ENCODE assay signal across 20 cellular contexts in the genomic region with DNA sequence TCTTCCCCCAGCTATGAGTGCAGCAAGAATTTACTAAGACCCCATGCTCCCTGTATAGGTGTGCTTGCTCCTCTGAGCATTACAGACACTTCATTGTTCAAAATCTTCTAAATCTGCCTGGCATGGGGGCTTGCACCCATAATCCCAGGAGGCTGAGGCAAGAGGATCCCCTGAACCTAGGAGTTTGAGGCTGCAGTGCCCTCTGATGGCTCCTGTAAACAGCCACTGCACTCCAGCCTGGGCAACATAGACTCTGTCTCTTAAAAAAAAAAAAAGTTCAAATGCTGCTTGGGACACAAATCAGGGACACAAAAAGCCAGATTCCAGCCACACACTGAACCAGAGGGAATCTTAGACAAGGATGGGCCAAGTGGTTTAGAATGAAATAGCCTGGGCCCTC. TPM values are rescaled to one million over a fixed set of nuclear protein-coding genes. Genes with fewer than 3 reads are reported as not detected.
A peak's percentile ranks its signal among the peaks of the same experiment; 100 is the strongest.
DNase-seq lines count a peak whose midpoint lies in the region; ATAC-seq and TF ChIP-seq lines count a peak whose summit lies in the region.
"Had no signal": no experiment of that assay in that cellular context is flagged by ENCODE, and none has a peak within 500 bp of the region (broad histone marks: within the 10 kb centered on the region; RNA-seq: fewer than 3 reads in every experiment).

No MANE protein-coding gene starts in this region.

- POLR2A ChIA-PET in HCT116 (lab: Charles Lee) = no interaction called here

- H3K27ac ChIP-seq in HCT116 (ENCODE audit: low read depth, low read length) (no peak overlapping the region), GM23248 (no peak overlapping the region)
- H3K27ac ChIP-seq: heart right ventricle, left ventricle myocardium inferior, thoracic aorta had no signal

- H3K9me3 Mint-ChIP-seq in nephron = no peaks in the 10 kb centered on the region

- TF ChIP-seq POLR2A in HCT116 (IDR thresholded peaks at IDR 0.05; ENCODE audit: borderline replicate concordance, extremely low read depth, insufficient read depth, insufficient read length) = no peak

- DNase-seq in NCI-H345 (lab: John Stamatoyannopoulos, UW) = peak; percentile 27
- DNase-seq in NCI-H345 treated with DMSO at 0.1 percent for 48 hours (lab: John Stamatoyannopoulos, UW; ENCODE audit: unreplicated experiment) = no peak
- DNase-seq in HCT116 (ENCODE audit: low read depth, low spot score) = no peak
- no peak for DNase-seq in astrocyte of the cerebellum (ENCODE audit: low read depth)
- no peak for DNase-seq in GM23248
- no peak for DNase-seq in MV-4-11 (lab: John Stamatoyannopoulos, UW)
- DNase-seq: ACHN, Calu3, heart right ventricle, left ventricle myocardium inferior, NCI-H1092 treated with DMSO at 0.1 percent for 48 hours, NCI-H524 treated with DMSO at 0.1 percent for 48 hours, SIG-M5, small intestine had no signal

- H3K36me3 Mint-ChIP-seq in nephron (ENCODE audit: low read depth) = no peaks in the 10 kb centered on the region

- H3K4me1 Mint-ChIP-seq in nephron = peaks cover 13% of the 10 kb centered on the region

- peaks cover 32% of the 10 kb centered on the region for H3K27me3 Mint-ChIP-seq in nephron (ENCODE audit: low read depth)

- H3K9me3 ChIP-seq in HCT116 (ENCODE audit: control insufficient read depth in 1 of 2, insufficient read depth in 1 of 2, low read depth in 1 of 2, low read length in 2 of 2) (no peaks in the 10 kb centered on the region), GM23248 (ENCODE audit: low read depth) (no peaks in the 10 kb centered on the region)
- H3K9me3 ChIP-seq: heart right ventricle, left ventricle myocardium inferior, thoracic aorta had no signal

- peak overlapping the region; percentile 0 to 23 (median 3) for H3K4me3 Mint-ChIP-seq in nephron

- H3K27me3 ChIP-seq in HCT116 (ENCODE audit: insufficient read depth, low read length) (no peaks in the 10 kb centered on the region), GM23248 (replicated peaks; ENCODE audit: insufficient read depth) (no peaks in the 10 kb centered on the region)
- H3K27me3 ChIP-seq: heart right ventricle had no signal

- TF ChIP-seq CTCF in HCT116 (IDR thresholded peaks at IDR 0.05 in 2 of 3, conservative IDR thresholded peaks at IDR 0.05 in 1 of 3; ENCODE audit: borderline replicate concordance in 1 of 3, insufficient read depth in 1 of 3, low read depth in 2 of 3, low read length in 2 of 3) (peak; percentile 30 to 72 (median 48); a peak in 5 of 6 replicates), astrocyte of the cerebellum (IDR thresholded peaks at IDR 0.05; ENCODE audit: low read depth, low read length, missing control alignments) (peak; percentile 12), nephron (IDR thresholded peaks at IDR 0.05; ENCODE audit: unreplicated experiment in 3 of 3) (no peak)

- peaks cover 8% of the 10 kb centered on the region for H3K79me2 ChIP-seq in HCT116 (ENCODE audit: insufficient read depth, low read length)
- H3K79me2 ChIP-seq in GM23248 (ENCODE audit: insufficient read depth) = peaks cover 4% of the 10 kb centered on the region

- no peaks in the 10 kb centered on the region for H3K9me2 ChIP-seq in HCT116 (ENCODE audit: insufficient read depth)
- H3K9me2 ChIP-seq in GM23248 (ENCODE audit: insufficient read depth) = no peaks in the 10 kb centered on the region

- ATAC-seq in HCT116 = no peak
- ATAC-seq in HG03280 (IDR thresholded peaks at IDR 0.05; ENCODE audit: unreplicated experiment) = no peak
- ATAC-seq: heart right ventricle had no signal

- intact Hi-C loops in HCT116 (cut with micrococcal nuclease) = loop anchor here (2.0 kb wide), 1 partner anchor 48 kb away; no protein-coding TSS in a partner anchor

- peak; percentile 81 for TF ChIP-seq RAD21 in HCT116 (IDR thresholded peaks at IDR 0.05; ENCODE audit: low read depth)

- no peaks in the 10 kb centered on the region for H3F3A ChIP-seq in GM23248 (ENCODE audit: insufficient read depth)

- CTCF ChIA-PET in HCT116 (lab: Charles Lee) = interaction anchor here (0.8 to 1.3 kb wide), 3 partner anchors 11 to 152 kb away, joined by 3 read pairs; no protein-coding TSS in a partner anchor

- H3K4me2 ChIP-seq in HCT116 (ENCODE audit: low read length) = no peak overlapping the region
- no peak overlapping the region for H3K4me2 ChIP-seq in GM23248 (ENCODE audit: unreplicated experiment)

- H2AFZ ChIP-seq in HCT116 (ENCODE audit: low read depth, low read length, poor library complexity, severe bottlenecking) = no peak overlapping the region
- H2AFZ ChIP-seq in GM23248 = no peak overlapping the region

- H3K36me3 ChIP-seq in HCT116 (ENCODE audit: control insufficient read depth in 1 of 2, insufficient read depth in 2 of 2, low read length in 2 of 2) (no peaks in the 10 kb centered on the region), GM23248 (ENCODE audit: low read depth) (no peaks in the 10 kb centered on the region)
- H3K36me3 ChIP-seq: heart right ventricle, left ventricle myocardium inferior, thoracic aorta had no signal

- no peak overlapping the region for H3K9ac ChIP-seq in HCT116 (ENCODE audit: low read length)
- no peak overlapping the region for H3K9ac ChIP-seq in GM23248

- RAD21 ChIA-PET in HCT116 (lab: Charles Lee; ENCODE audit: low non-redundant PET in 1 of 2, low total read pairs in 2 of 2, uncharacterized antibody in 2 of 2, unreplicated experiment in 2 of 2) = interaction anchor here (0.7 to 1.2 kb wide), 2 partner anchors 34 to 48 kb away, joined by 3 to 4 read pairs; no protein-coding TSS in a partner anchor

- BruUV-seq in HCT116 (replicated peaks; lab: Mats Ljungman, UMichigan) = no TSS peak

- no peaks in the 10 kb centered on the region for H4K20me1 ChIP-seq in HCT116 (ENCODE audit: insufficient read depth)
- no peaks in the 10 kb centered on the region for H4K20me1 ChIP-seq in GM23248 (ENCODE audit: insufficient read depth)

- in situ Hi-C loops in astrocyte of the cerebellum (cut with HindIII; ENCODE audit: low sequenced_read_pairs) = no loop called here
- in situ Hi-C loops in GM23248 (cut with MboI) = no loop called here

- no peak overlapping the region for H3K4me3 ChIP-seq in HCT116 (replicated peaks in 1 of 2; ENCODE audit: low read depth in 1 of 2, low read length in 2 of 2)
- no peak overlapping the region for H3K4me3 ChIP-seq in astrocyte of the cerebellum (ENCODE audit: low read depth, low read length)
- no peak overlapping the region for H3K4me3 ChIP-seq in GM23248
- H3K4me3 ChIP-seq: heart right ventricle, left ventricle myocardium inferior, thoracic aorta had no signal

- H3K4me1 ChIP-seq in HCT116 (ENCODE audit: control insufficient read depth in 1 of 2, insufficient read depth in 2 of 2, low read length in 2 of 2) (peaks cover 5 to 19% of the 10 kb centered on the region in 2 experiments), GM23248 (ENCODE audit: insufficient read depth) (peaks cover 4% of the 10 kb centered on the region; the same call in 1 of the 2 replicates)

- H3K27ac Mint-ChIP-seq in nephron = no peak overlapping the region

TF ChIP-seq in HCT116, 20 proteins besides CTCF, POLR2A, EP300 and RAD21 (continues in another document):
- TF ChIP-seq, protein P1, sequence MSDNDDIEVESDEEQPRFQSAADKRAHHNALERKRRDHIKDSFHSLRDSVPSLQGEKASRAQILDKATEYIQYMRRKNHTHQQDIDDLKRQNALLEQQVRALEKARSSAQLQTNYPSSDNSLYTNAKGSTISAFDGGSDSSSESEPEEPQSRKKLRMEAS (IDR thresholded peaks at IDR 0.05) = no peak
- TF ChIP-seq ZFX (IDR thresholded peaks at IDR 0.05) = no peak
- no peak for TF ChIP-seq SP1 (IDR thresholded peaks at IDR 0.05; ENCODE audit: low read depth)
- TF ChIP-seq ZNF274 (IDR thresholded peaks at IDR 0.05; ENCODE audit: low read depth, low read length) = no peak
- TF ChIP-seq, protein P2, sequence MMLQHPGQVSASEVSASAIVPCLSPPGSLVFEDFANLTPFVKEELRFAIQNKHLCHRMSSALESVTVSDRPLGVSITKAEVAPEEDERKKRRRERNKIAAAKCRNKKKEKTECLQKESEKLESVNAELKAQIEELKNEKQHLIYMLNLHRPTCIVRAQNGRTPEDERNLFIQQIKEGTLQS (IDR thresholded peaks at IDR 0.05) = no peak
- TF ChIP-seq, protein P3, sequence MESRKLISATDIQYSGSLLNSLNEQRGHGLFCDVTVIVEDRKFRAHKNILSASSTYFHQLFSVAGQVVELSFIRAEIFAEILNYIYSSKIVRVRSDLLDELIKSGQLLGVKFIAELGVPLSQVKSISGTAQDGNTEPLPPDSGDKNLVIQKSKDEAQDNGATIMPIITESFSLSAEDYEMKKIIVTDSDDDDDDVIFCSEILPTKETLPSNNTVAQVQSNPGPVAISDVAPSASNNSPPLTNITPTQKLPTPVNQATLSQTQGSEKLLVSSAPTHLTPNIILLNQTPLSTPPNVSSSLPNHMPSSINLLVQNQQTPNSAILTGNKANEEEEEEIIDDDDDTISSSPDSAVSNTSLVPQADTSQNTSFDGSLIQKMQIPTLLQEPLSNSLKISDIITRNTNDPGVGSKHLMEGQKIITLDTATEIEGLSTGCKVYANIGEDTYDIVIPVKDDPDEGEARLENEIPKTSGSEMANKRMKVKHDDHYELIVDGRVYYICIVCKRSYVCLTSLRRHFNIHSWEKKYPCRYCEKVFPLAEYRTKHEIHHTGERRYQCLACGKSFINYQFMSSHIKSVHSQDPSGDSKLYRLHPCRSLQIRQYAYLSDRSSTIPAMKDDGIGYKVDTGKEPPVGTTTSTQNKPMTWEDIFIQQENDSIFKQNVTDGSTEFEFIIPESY (IDR thresholded peaks at IDR 0.05; ENCODE audit: extremely low read depth, insufficient replicate concordance, low read length) = no peak
- TF ChIP-seq FOSL1 (IDR thresholded peaks at IDR 0.05; ENCODE audit: low read depth) = no peak
- no peak for TF ChIP-seq CBX3 (IDR thresholded peaks at IDR 0.05; ENCODE audit: low read depth)
- TF ChIP-seq YY1 (IDR thresholded peaks at IDR 0.05; ENCODE audit: extremely low read depth, insufficient replicate concordance, low read depth, low read length) = no peak
- no peak for TF ChIP-seq SRF (IDR thresholded peaks at IDR 0.05; ENCODE audit: low read depth)

RNA-seq across cellular contexts. Expression of a gene that starts 3.4 kb away (rescaled TPM):
- 162 TPM for total RNA-seq in HCT116 (2021; ENCODE audit: unreplicated experiment)
- 206 TPM in 2 replicates for polyA plus RNA-seq in HCT116 (2012)
- total RNA-seq in GM23248 (2014; rRNA removed; shearing (Covaris generic)) = 20.0 and 25.7 TPM in 2 replicates
- 74.7 and 79.2 TPM in 2 replicates for polyA plus RNA-seq in GM23248 (2016; fragmentation: Nextera tagmentation; extraction: Ambion mirVana)

RNA-seq across cellular contexts. Expression of a gene that starts 22.7 kb away (rescaled TPM):
- 8.4 TPM for total RNA-seq in HCT116 (2021; ENCODE audit: unreplicated experiment)
- 7.9 and 9.6 TPM in 2 replicates for polyA plus RNA-seq in HCT116 (2012)
- not detected in 2 replicates for total RNA-seq in GM23248 (2014; rRNA removed; shearing (Covaris generic))
- not detected in 2 replicates for polyA plus RNA-seq in GM23248 (2016; fragmentation: Nextera tagmentation; extraction: Ambion mirVana)
- total RNA-seq: Calu3, H4, HT-29, left ventricle myocardium inferior, thoracic aorta had no signal
- polyA plus RNA-seq: neural cell had no signal

RNA-seq across cellular contexts. Expression of a gene that starts 27.6 kb away (rescaled TPM):
- total RNA-seq in HCT116 (2021; ENCODE audit: unreplicated experiment) = 114 TPM
- 112 and 113 TPM in 2 replicates for polyA plus RNA-seq in HCT116 (2012)
- total RNA-seq in GM23248 (2014; rRNA removed; shearing (Covaris generic)) = not detected in 2 replicates
- polyA plus RNA-seq in GM23248 (2016; fragmentation: Nextera tagmentation; extraction: Ambion mirVana) = not detected in 2 replicates
- total RNA-seq: H4, thoracic aorta had no signal
- polyA plus RNA-seq: neural cell had no signal

Comparison
In these comparisons a context has a peak if more than half of its experiments do, and no peak if none do; other contexts are left out.
1. CTCF ChIP-seq: peak in HCT116 (3 of 3) and astrocyte of the cerebellum (single experiment); none in nephron (0 of 3).
2. RNA of a gene that starts 27.6 kb away (total RNA-seq): 114 TPM in HCT116 (single experiment); not detected in GM23248; every median in the first group is over 100 times any median in the second.